14 cellular contexts compared by ENCODE assay signal in genomic region chr20:15862178-15862577, GRCh38.
DNase-seq lines count a peak whose midpoint lies in the region; ATAC-seq lines count a peak whose summit lies in the region.
"Had no signal": no experiment of that assay in that cellular context is flagged by ENCODE, and none has a peak within 500 bp of the region (broad histone marks: within the 10 kb centered on the region; RNA-seq: fewer than 3 reads in every experiment).

No MANE protein-coding gene starts in this region.

- H3K27me3 Mint-ChIP-seq in T-helper 17 cell = no peaks in the 10 kb centered on the region

- H3K9me3 ChIP-seq in T-helper 17 cell (ENCODE audit: control insufficient read depth, low read length, poor library complexity, severe bottlenecking) = no peaks in the 10 kb centered on the region
- H3K9me3 ChIP-seq: MG63 had no signal

- ATAC-seq in HG02885 (IDR thresholded peaks at IDR 0.05; ENCODE audit: poor library complexity, unreplicated experiment) = no peak
- ATAC-seq in T-helper 17 cell = no peak
- ATAC-seq: GM23338 had no signal

- H3K36me3 Mint-ChIP-seq in T-helper 17 cell (ENCODE audit: low read depth) = no peaks in the 10 kb centered on the region
- H3K36me3 Mint-ChIP-seq: CD14-positive monocyte had no signal

- no peak overlapping the region for H3K27ac Mint-ChIP-seq in T-helper 17 cell
- H3K27ac Mint-ChIP-seq: GM23338 had no signal

- DNase-seq in COLO668 (lab: John Stamatoyannopoulos, UW; ENCODE audit: unreplicated experiment) (peak; percentile 17), HT-29 (ENCODE audit: low spot score) (peak; percentile 13), NCI-H2029 treated with DMSO at 0.1 percent for 48 hours (lab: John Stamatoyannopoulos, UW) (peak; percentile 19), NCI-H69 (lab: John Stamatoyannopoulos, UW) (peak; percentile 66), Ammon's horn (ENCODE audit: low spot score) (no peak), T-helper 17 cell (no peak), AG08395 (ENCODE audit: low spot score) (no peak)
- DNase-seq: MG63, NCI-H82, RPMI8226, T-helper 9 cell had no signal

- no peak overlapping the region for H3K4me3 Mint-ChIP-seq in T-helper 17 cell
- H3K4me3 Mint-ChIP-seq: CD14-positive monocyte, GM23338 had no signal

- no peaks in the 10 kb centered on the region for H3K4me1 Mint-ChIP-seq in T-helper 17 cell
- H3K4me1 Mint-ChIP-seq: CD14-positive monocyte had no signal

Comparison
In these comparisons a context has a peak if more than half of its experiments do, and no peak if none do; other contexts are left out.
1. DNase-seq: peak in COLO668 (single experiment), HT-29 (single experiment), NCI-H2029 treated with DMSO at 0.1 percent for 48 hours (single experiment) and NCI-H69 (single experiment); none in Ammon's horn (single experiment), T-helper 17 cell (0 of 3) and AG08395 (single experiment).